10 cellular contexts compared by ENCODE assay signal in the genomic region with DNA sequence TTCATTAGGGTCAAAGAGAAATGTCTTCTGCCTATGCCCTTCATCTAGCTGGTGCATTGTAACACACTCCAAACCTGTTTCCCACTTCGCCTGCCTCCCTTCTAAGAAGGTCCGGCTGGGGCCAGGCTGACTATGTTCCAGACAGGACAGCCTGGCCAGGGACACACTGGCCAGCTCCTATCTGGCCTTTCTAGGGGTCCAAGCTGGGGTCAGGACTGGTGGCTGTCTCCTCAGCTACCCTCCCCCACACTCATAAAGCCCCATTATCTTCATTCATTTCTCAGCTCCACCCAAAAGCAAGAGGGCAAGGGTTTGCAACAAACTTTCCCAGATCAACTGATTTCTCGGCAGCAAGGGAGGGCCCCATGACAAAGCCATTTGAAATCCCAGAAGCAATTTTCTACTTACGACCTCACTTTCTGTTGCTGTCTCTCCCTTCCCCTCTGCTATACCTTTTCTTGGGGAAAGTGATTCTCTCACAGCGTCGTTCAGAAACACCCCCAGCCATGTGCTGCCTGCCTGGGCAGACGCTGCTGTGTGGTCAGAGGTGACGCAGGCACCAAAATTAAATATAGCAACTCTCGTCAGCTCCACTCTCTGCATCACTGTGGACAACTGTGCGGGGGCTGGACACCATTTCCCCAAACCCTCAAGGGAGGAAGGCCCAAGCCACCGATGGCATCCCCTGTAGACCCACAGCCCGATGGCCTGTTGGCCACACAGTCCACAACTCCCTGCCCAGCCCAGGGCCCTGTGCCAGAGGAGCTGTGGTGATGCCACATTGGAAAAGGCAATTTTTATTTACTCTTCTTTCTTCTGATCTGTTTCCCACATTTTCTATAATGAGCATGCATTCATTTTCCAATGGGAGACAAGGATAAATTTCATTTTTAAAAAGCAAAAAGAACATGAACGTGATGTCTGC. TPM values are rescaled to one million over a fixed set of nuclear protein-coding genes. Genes with fewer than 3 reads are reported as not detected.
DNase-seq lines count a peak whose midpoint lies in the region; ATAC-seq, FAIRE-seq and TF ChIP-seq lines count a peak whose summit lies in the region.
"Had no signal": no experiment of that assay in that cellular context is flagged by ENCODE, and none has a peak within 500 bp of the region (broad histone marks: within the 10 kb centered on the region; RNA-seq: fewer than 3 reads in every experiment).

No MANE protein-coding gene starts in this region.

- H3K9ac ChIP-seq in GM12878 (ENCODE audit: control insufficient read depth, insufficient read depth, low read length): peak overlapping the region; percentile 66

- CTCF ChIA-PET in GM12878 (lab: Yijun Ruan, JAX): interaction anchor here (0.5 to 7.0 kb wide), 18 partner anchors 11 to 629 kb away, joined by 3 to 58 read pairs (median 5); a partner anchor contains a TSS

- H3K4me3 ChIP-seq in GM12865 (ENCODE audit: low read depth, low read length) (peak overlapping the region; percentile 49), GM12878 (no peak overlapping the region), thyroid gland (replicated peaks in 1 of 3) (no peak overlapping the region), transverse colon (no peak overlapping the region)
- H3K4me3 ChIP-seq: dorsolateral prefrontal cortex, MG63 had no signal

- H3K4me2 ChIP-seq in GM12878 (ENCODE audit: control insufficient read depth, insufficient read depth): peak overlapping the region; percentile 65

- peaks cover 61% of the 10 kb centered on the region for H3K4me1 ChIP-seq in GM12878 (ENCODE audit: control insufficient read depth, insufficient read depth, low read length)
- H3K4me1 ChIP-seq in thyroid gland: no peaks in the 10 kb centered on the region
- peaks cover 0 to 5% (median 2%) of the 10 kb centered on the region in 4 donors for H3K4me1 ChIP-seq in transverse colon

- POLR2A ChIA-PET in GM12878 (lab: Charles Lee): interaction anchor here (0.5 to 10.8 kb wide), 14 partner anchors 11 to 139 kb away, joined by 3 to 118 read pairs (median 4); a partner anchor contains a TSS

- FAIRE-seq in GM12878 (lab: Jason Lieb, UNC): peak; percentile 90

- TF ChIP-seq CTCF in GM12865 (IDR thresholded peaks at IDR 0.05; ENCODE audit: insufficient read depth, low read depth, low read length, missing control alignments) (no peak), GM12878 (IDR thresholded peaks at IDR 0.05 in 2 of 3, conservative IDR thresholded peaks at IDR 0.05 in 1 of 3; ENCODE audit: control insufficient read depth in 2 of 3, extremely low read depth in 1 of 3, insufficient read depth in 1 of 3, low read depth in 3 of 3, low read length in 3 of 3) (no peak), thyroid gland (IDR thresholded peaks at IDR 0.05) (no peak), transverse colon (IDR thresholded peaks at IDR 0.05) (no peak)

- TF ChIP-seq RAD21 in GM12878 (IDR thresholded peaks at IDR 0.05; ENCODE audit: insufficient read depth, low read depth, low read length): peak; percentile 12; the same call in 1 of the 2 replicates

- no peaks in the 10 kb centered on the region for H4K20me1 ChIP-seq in GM12878 (ENCODE audit: control insufficient read depth, insufficient read depth)

- TF ChIP-seq POLR2A in GM12878 (IDR thresholded peaks at IDR 0.05; ENCODE audit: low read depth, low read length) (no peak; the same call in 1 of the 2 replicates), thyroid gland (IDR thresholded peaks at IDR 0.05) (no peak), transverse colon (IDR thresholded peaks at IDR 0.05) (no peak)

- SMC1A ChIA-PET in GM12878 (lab: Charles Lee; ENCODE audit: uncharacterized antibody, unreplicated experiment): interaction anchor here (0.6 to 12.1 kb wide), 24 partner anchors 11 to 238 kb away, joined by 3 to 156 read pairs (median 6); a partner anchor contains a TSS

- DNase-seq in GM12865 (ENCODE audit: low read depth): peak; percentile 92
- DNase-seq in GM12878 (ENCODE audit: low read depth, low spot score): peak; percentile 95
- no peak for DNase-seq in thyroid gland
- no peak for DNase-seq in NCI-H774 (lab: John Stamatoyannopoulos, UW)
- DNase-seq in transverse colon: no peak
- DNase-seq in left ventricle myocardium superior: no peak
- DNase-seq: MG63 had no signal

- H3K36me3 ChIP-seq in GM12878 (ENCODE audit: control insufficient read depth in 2 of 2, insufficient read depth in 2 of 2, low read length in 1 of 2) (no peaks in the 10 kb centered on the region), thyroid gland (no peaks in the 10 kb centered on the region), transverse colon (no peaks in the 10 kb centered on the region)
- H3K36me3 ChIP-seq: MG63 had no signal

- TSS peak; percentile 95 for BruUV-seq in GM12878 (replicated peaks; lab: Mats Ljungman, UMichigan)

- H3K9me3 ChIP-seq in GM12878 (replicated peaks; ENCODE audit: control insufficient read depth, insufficient read depth, low read length) (no peaks in the 10 kb centered on the region), thyroid gland (no peaks in the 10 kb centered on the region), transverse colon (no peaks in the 10 kb centered on the region)
- H3K9me3 ChIP-seq: MG63 had no signal

- TF ChIP-seq EP300 in GM12878 (IDR thresholded peaks at IDR 0.05; ENCODE audit: borderline replicate concordance in 1 of 2, control insufficient read depth in 1 of 2, low read depth in 2 of 2, low read length in 2 of 2): peak; percentile 99 to 100
- TF ChIP-seq EP300 in transverse colon (IDR thresholded peaks at IDR 0.05; ENCODE audit: low read depth): no peak

- in situ Hi-C loops in GM12878 (cut with MboI) (no loop called here), transverse colon (cut with MboI; ENCODE audit: low pct_ligation_motif_present in 1 of 4, low pct_unique_long_range_greater_than_20kb in 1 of 4, low sequenced_read_pairs in 3 of 4) (no loop called here)

- RAD21 ChIA-PET in GM12878 (lab: Charles Lee; ENCODE audit: unreplicated experiment): interaction anchor here (0.7 to 9.2 kb wide), 27 partner anchors 12 to 250 kb away, joined by 3 to 148 read pairs (median 7); a partner anchor contains a TSS

- H3K79me2 ChIP-seq in GM12878 (ENCODE audit: control insufficient read depth, insufficient read depth, low read length): no peaks in the 10 kb centered on the region

- intact Hi-C loops in GM12878 (cut with micrococcal nuclease; ENCODE audit: unreplicated experiment): loop anchor here (1.0 to 5.0 kb wide), 11 partner anchors 10 to 242 kb away; a partner anchor contains a TSS
- intact Hi-C loops in thyroid gland (cut with DNase I): no loop called here
- intact Hi-C loops in transverse colon (cut with DNase I; ENCODE audit: low total_unique reads): no loop called here
- intact Hi-C loops in left ventricle myocardium superior (cut with micrococcal nuclease): no loop called here

- H3K27me3 ChIP-seq in GM12878 (replicated peaks in 1 of 2; ENCODE audit: control insufficient read depth in 2 of 2, insufficient read depth in 2 of 2, low read length in 1 of 2) (no peaks in the 10 kb centered on the region), thyroid gland (no peaks in the 10 kb centered on the region), transverse colon (no peaks in the 10 kb centered on the region)
- H3K27me3 ChIP-seq: dorsolateral prefrontal cortex, MG63 had no signal

- 8% methylated on average over 13 of the region's 13 CpGs for WGBS in GM12878 (ENCODE audit: insufficient coverage, insufficient replicate concordance, low lambda C conversion rate, missing lambda C conversion rate)
- 81 to 91% methylated on average over 12 to 13 of the region's 13 CpGs for WGBS in thyroid gland, 2 donors
- 73 to 80% methylated on average over 7 to 13 of the region's 13 CpGs for WGBS in transverse colon (ENCODE audit: low coverage in 1 of 2), 2 donors

- ATAC-seq in GM19455 (IDR thresholded peaks at IDR 0.05; ENCODE audit: unreplicated experiment) (peak; percentile 51), HG03135 (IDR thresholded peaks at IDR 0.05; ENCODE audit: unreplicated experiment) (peak; percentile 45), GM12878 (peak; percentile 67), left ventricle myocardium superior (no peak)

- H3K27ac ChIP-seq in GM12878 (ENCODE audit: control insufficient read depth, insufficient read depth) (peak overlapping the region; percentile 96), thyroid gland (no peak overlapping the region), transverse colon (no peak overlapping the region)
- H3K27ac ChIP-seq: dorsolateral prefrontal cortex had no signal

- H2AFZ ChIP-seq in GM12878 (ENCODE audit: control insufficient read depth, low read depth, low read length): peak overlapping the region; percentile 36; the same call in 1 of the 2 replicates

RNA-seq across cellular contexts. Expression of a gene that starts 6.1 kb away (rescaled TPM):
- 0.52 and 0.98 TPM in 2 replicates for total RNA-seq in GM12878 (2013; cell fraction: nucleolus; rRNA removed)
- total RNA-seq in GM12878 (2014; rRNA removed) (0.05 and 0.40 TPM in 2 replicates), GM12878 (2014; rRNA removed; fragmentation: Illumina TruSeq; extraction: Trizol) (not detected in 2 replicates), GM12878 (2021) (not detected in 2 replicates), thyroid gland (not detected), transverse colon (not detected), left ventricle myocardium superior (not detected)
- polyA plus RNA-seq in GM12878 (2011; ENCODE audit: low read depth): 0.24 TPM
- polyA plus RNA-seq in GM12878 (2011; rRNA removed) (0.11 and 0.13 TPM in 2 replicates), GM12878 (2014; fragmentation: Illumina TruSeq; extraction: Trizol) (0.06 TPM in 1 of 2 replicates, not detected in the other), GM12878 (2014; fragmentation: Nextera tagmentation; extraction: Ambion mirVana) (not detected), GM12878 (2014; rRNA removed) (0.10 and 0.11 TPM in 2 replicates), GM12878 (2016; fragmentation: Nextera tagmentation; extraction: Ambion mirVana) (not detected)
- polyA plus RNA-seq in GM12878 (2011; cell fraction: cytosol; rRNA removed): 0.12 and 0.27 TPM in 2 replicates
- polyA plus RNA-seq in GM12878 (2011; cell fraction: nucleus; rRNA removed): 1.2 and 1.3 TPM in 2 replicates
- polyA plus RNA-seq in GM12878 (2012): 0.35 and 0.58 TPM in 2 replicates
- polyA minus RNA-seq in GM12878 (2011; rRNA and poly(A)+ RNA removed): 0.36 TPM in 1 of 2 replicates, not detected in the other
- not detected in 2 replicates for polyA minus RNA-seq in GM12878 (2011; cell fraction: cytosol; rRNA and poly(A)+ RNA removed)
- polyA minus RNA-seq in GM12878 (2011; cell fraction: nucleus; rRNA and poly(A)+ RNA removed): 0.77 and 0.85 TPM in 2 replicates

RNA-seq across cellular contexts. Expression of a gene that starts 9.8 kb away (rescaled TPM):
- not detected in 2 replicates for total RNA-seq in GM12878 (2013; cell fraction: nucleolus; rRNA removed)
- total RNA-seq in GM12878 (2014; rRNA removed): not detected in 2 replicates
- not detected in 2 replicates for total RNA-seq in GM12878 (2014; rRNA removed; fragmentation: Illumina TruSeq; extraction: Trizol)
- not detected in 2 replicates for total RNA-seq in GM12878 (2021)
- polyA plus RNA-seq in GM12878 (2011; ENCODE audit: low read depth): not detected
- 0.80 and 1.1 TPM in 2 replicates for polyA plus RNA-seq in GM12878 (2011; rRNA removed)
- polyA plus RNA-seq in GM12878 (2011; cell fraction: cytosol; rRNA removed): 1.6 and 2.4 TPM in 2 replicates
- polyA plus RNA-seq in GM12878 (2011; cell fraction: nucleus; rRNA removed): 0.75 TPM in 1 of 2 replicates, not detected in the other
- polyA plus RNA-seq in GM12878 (2012): not detected in 2 replicates
- polyA plus RNA-seq in GM12878 (2014; fragmentation: Illumina TruSeq; extraction: Trizol): not detected in 2 replicates
- polyA plus RNA-seq in GM12878 (2014; fragmentation: Nextera tagmentation; extraction: Ambion mirVana): under 1 TPM; 0.20 to 0.50 TPM
- not detected in 2 replicates for polyA plus RNA-seq in GM12878 (2014; rRNA removed)
- polyA plus RNA-seq in GM12878 (2016; fragmentation: Nextera tagmentation; extraction: Ambion mirVana): not detected
- polyA minus RNA-seq in GM12878 (2011; rRNA and poly(A)+ RNA removed): not detected in 2 replicates
- not detected in 2 replicates for polyA minus RNA-seq in GM12878 (2011; cell fraction: cytosol; rRNA and poly(A)+ RNA removed)
- not detected in 2 replicates for polyA minus RNA-seq in GM12878 (2011; cell fraction: nucleus; rRNA and poly(A)+ RNA removed)
- not detected for total RNA-seq in thyroid gland
- total RNA-seq in transverse colon: not detected
- not detected for total RNA-seq in left ventricle myocardium superior
- total RNA-seq: dorsolateral prefrontal cortex had no signal

Comparison
In these comparisons a context has a peak if more than half of its experiments do, and no peak if none do; other contexts are left out.
1. DNase-seq: peak in GM12865 (single experiment) and GM12878 (single experiment); none in thyroid gland (0 of 2), NCI-H774 (single experiment), transverse colon (single experiment) and left ventricle myocardium superior (single experiment).